ENCODE assay signal across 8 cellular contexts in genomic region chrX:2928583-2929434, GRCh38. TPM values are rescaled to one million over a fixed set of nuclear protein-coding genes. Genes with fewer than 3 reads are reported as not detected.
DNase-seq lines count a peak whose midpoint lies in the region; ATAC-seq and TF ChIP-seq lines count a peak whose summit lies in the region.

Gene ARSD, minus strand, starts transcription at chrX:2929339. Its CDS starts 64 bp downstream, at chrX:2929275.

- no peaks in the 10 kb centered on the region for H3K4me1 ChIP-seq in naive thymus-derived CD4-positive, alpha-beta T cell (ENCODE audit: control insufficient read depth in 2 of 2, insufficient read depth in 2 of 2, low read length in 2 of 2)

- CTCF ChIA-PET in naive thymus-derived CD4-positive, alpha-beta T cell (lab: Charles Lee): no interaction called here

- H3K9me3 ChIP-seq in naive thymus-derived CD4-positive, alpha-beta T cell (ENCODE audit: control insufficient read depth in 2 of 3, low read length in 3 of 3): peaks cover 0 to 4% (median 0%) of the 10 kb centered on the region in 3 experiments

- H3K36me3 ChIP-seq in naive thymus-derived CD4-positive, alpha-beta T cell (ENCODE audit: control insufficient read depth in 2 of 3, insufficient read depth in 3 of 3, low read length in 3 of 3): no peaks in the 10 kb centered on the region

- TF ChIP-seq POLR2A in GM18505 (IDR thresholded peaks at IDR 0.05; ENCODE audit: borderline replicate concordance, extremely low read depth, insufficient read depth, insufficient read length): peak; percentile 22

- DNase-seq in NCI-H748 (lab: John Stamatoyannopoulos, UW; ENCODE audit: unreplicated experiment) (peak; percentile 74), fibroblast of peridontal ligament (ENCODE audit: extremely low read depth) (peak; percentile 86), stromal cell of bone marrow (ENCODE audit: low read depth) (peak; percentile 66), OCI-M2 (lab: John Stamatoyannopoulos, UW; ENCODE audit: unreplicated experiment) (no peak)
- DNase-seq in activated T-helper 2 cell treated with anti-CD3 and anti-CD28 coated beads, Interferon-gamma antibody, Interleukin-2, Interleukin-4, amounts not matched to agents 10 μg/mL and 5 μg/mL and 100 μg/mL, durations not matched to agents 14 hours and 24 hours and 36 hours (ENCODE audit: low spot score): peak; percentile 46
- DNase-seq in naive thymus-derived CD4-positive, alpha-beta T cell: peak in 6 of 9 donors; percentile 0 to 34 (median 10)

- POLR2A ChIA-PET in naive thymus-derived CD4-positive, alpha-beta T cell (lab: Charles Lee): no interaction called here

- no peak within 1 kb of the TSS for H3K27ac Mint-ChIP-seq in activated T-helper 2 cell treated with anti-CD3 and anti-CD28 coated beads, Interferon-gamma antibody, Interleukin-2, Interleukin-4, amounts not matched to agents 10 μg/mL and 5 μg/mL and 100 μg/mL, durations not matched to agents 14 hours and 24 hours and 36 hours
- H3K27ac Mint-ChIP-seq in naive thymus-derived CD4-positive, alpha-beta T cell: peak within 1 kb of the TSS in 2 of 9 donors; percentile 51 to 70

- intact Hi-C loops in activated T-helper 2 cell treated with anti-CD3 and anti-CD28 coated beads, Interferon-gamma antibody, Interleukin-2, Interleukin-4, amounts not matched to agents 10 μg/mL and 5 μg/mL and 100 μg/mL, durations not matched to agents 14 hours and 24 hours and 36 hours (cut with micrococcal nuclease): no loop called here
- intact Hi-C loops in naive thymus-derived CD4-positive, alpha-beta T cell (cut with micrococcal nuclease): no loop called here

- no peaks in the 10 kb centered on the region for H3K36me3 Mint-ChIP-seq in activated T-helper 2 cell treated with anti-CD3 and anti-CD28 coated beads, Interferon-gamma antibody, Interleukin-2, Interleukin-4, amounts not matched to agents 10 μg/mL and 5 μg/mL and 100 μg/mL, durations not matched to agents 14 hours and 24 hours and 36 hours (ENCODE audit: low read depth)
- peaks cover 0 to 4% (median 0%) of the 10 kb centered on the region in 5 donors for H3K36me3 Mint-ChIP-seq in naive thymus-derived CD4-positive, alpha-beta T cell

- no peak within 1 kb of the TSS for H3K27ac ChIP-seq in naive thymus-derived CD4-positive, alpha-beta T cell (ENCODE audit: low read depth, low read length)

- peak within 1 kb of the TSS; percentile 73 for H3K4me3 Mint-ChIP-seq in activated T-helper 2 cell treated with anti-CD3 and anti-CD28 coated beads, Interferon-gamma antibody, Interleukin-2, Interleukin-4, amounts not matched to agents 10 μg/mL and 5 μg/mL and 100 μg/mL, durations not matched to agents 14 hours and 24 hours and 36 hours (ENCODE audit: low read depth)
- H3K4me3 Mint-ChIP-seq in naive thymus-derived CD4-positive, alpha-beta T cell: peak within 1 kb of the TSS; percentile 50 to 87 (median 73)

- no peaks in the 10 kb centered on the region for H3K4me1 Mint-ChIP-seq in activated T-helper 2 cell treated with anti-CD3 and anti-CD28 coated beads, Interferon-gamma antibody, Interleukin-2, Interleukin-4, amounts not matched to agents 10 μg/mL and 5 μg/mL and 100 μg/mL, durations not matched to agents 14 hours and 24 hours and 36 hours (ENCODE audit: low read depth)
- H3K4me1 Mint-ChIP-seq in naive thymus-derived CD4-positive, alpha-beta T cell: peaks cover 0 to 5% (median 4%) of the 10 kb centered on the region in 7 donors

- no peaks in the 10 kb centered on the region for H3K27me3 ChIP-seq in naive thymus-derived CD4-positive, alpha-beta T cell (ENCODE audit: control insufficient read depth in 2 of 2, insufficient read depth in 2 of 2, low read length in 2 of 2)

- H3K9me3 Mint-ChIP-seq in activated T-helper 2 cell treated with anti-CD3 and anti-CD28 coated beads, Interferon-gamma antibody, Interleukin-2, Interleukin-4, amounts not matched to agents 10 μg/mL and 5 μg/mL and 100 μg/mL, durations not matched to agents 14 hours and 24 hours and 36 hours: peaks cover 4% of the 10 kb centered on the region
- H3K9me3 Mint-ChIP-seq in naive thymus-derived CD4-positive, alpha-beta T cell: peaks cover 0 to 21% (median 4%) of the 10 kb centered on the region in 11 donors

- peak within 1 kb of the TSS; percentile 9 for H3K4me3 ChIP-seq in naive thymus-derived CD4-positive, alpha-beta T cell (ENCODE audit: low read length)

- peaks cover 4% of the 10 kb centered on the region for H3K27me3 Mint-ChIP-seq in activated T-helper 2 cell treated with anti-CD3 and anti-CD28 coated beads, Interferon-gamma antibody, Interleukin-2, Interleukin-4, amounts not matched to agents 10 μg/mL and 5 μg/mL and 100 μg/mL, durations not matched to agents 14 hours and 24 hours and 36 hours (ENCODE audit: low read depth)
- H3K27me3 Mint-ChIP-seq in naive thymus-derived CD4-positive, alpha-beta T cell: peaks cover 0 to 6% (median 0%) of the 10 kb centered on the region in 5 donors

- ATAC-seq in GM18505 (IDR thresholded peaks at IDR 0.05; ENCODE audit: unreplicated experiment) (peak; percentile 88), HG02763 (IDR thresholded peaks at IDR 0.05; ENCODE audit: unreplicated experiment) (peak; percentile 88)
- ATAC-seq in naive thymus-derived CD4-positive, alpha-beta T cell: peak; percentile 94

RNA-seq across cellular contexts. Expression of gene ARSD, which starts in this region (rescaled TPM):
- 1.7 and 2.1 TPM in 2 replicates for total RNA-seq in activated T-helper 2 cell treated with anti-CD3 and anti-CD28 coated beads, Interferon-gamma antibody, Interleukin-2, Interleukin-4, amounts not matched to agents 10 μg/mL and 5 μg/mL and 100 μg/mL, durations not matched to agents 14 hours and 24 hours and 36 hours
- total RNA-seq in naive thymus-derived CD4-positive, alpha-beta T cell: 1 to 10 TPM in 4 of 5 experiments, under 1 TPM in 1; 0.97 to 8.9 (median 2.0) TPM
- 1 to 10 TPM; 1.0 to 2.4 TPM for polyA plus RNA-seq in naive thymus-derived CD4-positive, alpha-beta T cell
